In the genomic region with DNA sequence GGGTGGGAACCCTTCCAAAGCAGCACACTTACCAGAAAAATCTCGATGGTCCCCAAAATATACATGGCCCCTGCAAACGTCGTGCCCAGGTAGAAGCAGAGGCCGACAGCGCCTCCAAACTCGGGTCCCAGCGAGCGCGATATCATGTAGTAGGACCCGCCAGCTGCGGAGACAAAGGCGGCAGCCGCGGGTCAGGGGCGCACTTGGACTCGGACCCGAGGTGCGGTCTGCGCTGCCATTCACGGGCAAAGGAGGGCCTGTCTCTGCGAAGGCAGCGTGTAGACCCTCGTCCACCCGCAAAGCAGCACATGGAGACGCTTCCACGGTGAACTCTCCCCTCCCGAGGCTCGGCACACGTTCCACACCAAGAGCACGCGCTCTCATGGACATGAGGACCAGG, we compare ENCODE assay signal across 7 cellular contexts.
"Had no signal": no experiment of that assay in that cellular context is flagged by ENCODE, and none has a peak within 500 bp of the region (broad histone marks: within the 10 kb centered on the region; RNA-seq: fewer than 3 reads in every experiment).

No MANE protein-coding gene starts in this region.

- H3K36me3 ChIP-seq: HAP-1 had no signal

- H3K4me3 Mint-ChIP-seq: GM23338, HFFc6, IgD-negative memory B cell had no signal

- H3K4me2 ChIP-seq: GM23338 had no signal

- H3K4me1 ChIP-seq: HAP-1 had no signal

- H3K27ac Mint-ChIP-seq: GM23338, HFFc6, IgD-negative memory B cell had no signal

- DNase-seq: H7, HFFc6, KBM-7 had no signal

- H3K9me3 ChIP-seq: HAP-1 had no signal

- H3K4me1 Mint-ChIP-seq: GM23338, IgD-negative memory B cell had no signal

- H3K36me3 Mint-ChIP-seq: IgD-negative memory B cell had no signal

- ATAC-seq: GM23338, HCT116 had no signal

- H3K9me3 Mint-ChIP-seq: GM23338, IgD-negative memory B cell had no signal

- H2AFZ ChIP-seq: GM23338 had no signal

- H3K27me3 Mint-ChIP-seq: IgD-negative memory B cell had no signal

- H3K4me3 ChIP-seq: GM23338, HAP-1 had no signal
